ENCODE assay signal across 18 cellular contexts in genomic region chr1:9751971-9752370, GRCh38.
"Had no signal": no experiment of that assay in that cellular context is flagged by ENCODE, and none has a peak within 500 bp of the region (broad histone marks: within the 10 kb centered on the region; RNA-seq: fewer than 3 reads in every experiment).

No MANE protein-coding gene starts in this region.

- H3K27me3 Mint-ChIP-seq: progenitor cell of endocrine pancreas; stimulated activated naive CD8-positive, alpha-beta T cell treated with anti-CD3 and anti-CD28 coated beads, Interleukin-15, Interleukin-2, amounts not matched to agents 100 ng/mL and 50 ng/mL, for 24 hours had no signal

- H3K27ac ChIP-seq: lower lobe of right lung, pancreas, thoracic aorta, vagina had no signal

- ATAC-seq: left ventricle myocardium superior, lower lobe of right lung, natural killer cell, pancreas, sciatic nerve had no signal

- H3K27me3 ChIP-seq: pancreas, vagina had no signal

- H3K4me3 Mint-ChIP-seq: natural killer cell; stimulated activated naive CD8-positive, alpha-beta T cell treated with anti-CD3 and anti-CD28 coated beads, Interleukin-15, Interleukin-2, amounts not matched to agents 100 ng/mL and 50 ng/mL, for 24 hours had no signal

- H3K9me3 ChIP-seq: lower lobe of right lung, pancreas, thoracic aorta, vagina had no signal

- H3K4me3 ChIP-seq: lower lobe of right lung, pancreas, smooth muscle cell, thoracic aorta, vagina had no signal

- DNase-seq: cortex of kidney; hypothalamus; left ventricle myocardium superior; lower lobe of right lung; natural killer cell; occipital lobe; pancreas; stimulated activated CD4-positive, alpha-beta T cell treated with anti-CD3 and anti-CD28 coated beads, Interleukin-12 subunit alpha, Interleukin-12 subunit beta, amount 100 ng/mL, for 4 hours; stimulated activated CD4-positive, alpha-beta T cell treated with anti-CD3 and anti-CD28 coated beads, Interleukin-1b, Interleukin-23, amount 100 ng/mL, for 48 hours; stimulated activated CD4-positive, alpha-beta T cell treated with anti-CD3 and anti-CD28 coated beads, Interleukin-4, amount 100 ng/mL, for 1 hour; stimulated activated CD8-positive, alpha-beta memory T cell treated with anti-CD3 and anti-CD28 coated beads, Interleukin-4, amount 100 ng/mL, for 48 hours; trophoblast cell had no signal

- H3K4me1 ChIP-seq: lower lobe of right lung, pancreas had no signal

- H3K27ac Mint-ChIP-seq: progenitor cell of endocrine pancreas had no signal

- H3K9me3 Mint-ChIP-seq: natural killer cell; stimulated activated naive CD8-positive, alpha-beta T cell treated with anti-CD3 and anti-CD28 coated beads, Interleukin-15, Interleukin-2, amounts not matched to agents 100 ng/mL and 50 ng/mL, for 24 hours had no signal
